8 cellular contexts compared by ENCODE assay signal in genomic region chr20:49916146-49917002, GRCh38. TPM values are rescaled to one million over a fixed set of nuclear protein-coding genes. Genes with fewer than 3 reads are reported as not detected.
A peak's percentile ranks its signal among the peaks of the same experiment; 100 is the strongest.
DNase-seq lines count a peak whose midpoint lies in the region; ATAC-seq, FAIRE-seq and TF ChIP-seq lines count a peak whose summit lies in the region.

No MANE protein-coding gene starts in this region.

- TF ChIP-seq EP300 in HepG2 (IDR thresholded peaks at IDR 0.05; ENCODE audit: low read depth in 2 of 2, low read length in 2 of 2) (peak; percentile 93 to 97; a peak in 3 of 4 replicates), HepG2 (CRISPR knock-in tag; IDR thresholded peaks at IDR 0.05; ENCODE audit: borderline replicate concordance) (peak; percentile 96)

- H3K4me3 Mint-ChIP-seq in activated CD8-positive, alpha-beta memory T cell treated with anti-CD3 and anti-CD28 coated beads, Interleukin-2, amount 10 ng/mL, durations not matched to agents 7 days and 5 days, result peak overlapping the region; percentile 100

- CTCF ChIA-PET in activated CD8-positive, alpha-beta memory T cell treated with anti-CD3 and anti-CD28 coated beads, Interleukin-2, amount 10 ng/mL, durations not matched to agents 7 days and 5 days (lab: Charles Lee), result interaction anchor here (0.6 to 3.8 kb wide), 19 partner anchors 12 to 658 kb away, joined by 3 to 15 read pairs (median 4); partner anchors contain the start of gene RNF114
- CTCF ChIA-PET in HepG2 (lab: Yijun Ruan, JAX; ENCODE audit: low intra/inter-chr PET ratio, low total read pairs), result interaction anchor here (2.3 kb wide), 1 partner anchor 12 kb away, joined by 10 read pairs; no protein-coding TSS in a partner anchor

- peak; percentile 99 for FAIRE-seq in HepG2 (lab: Jason Lieb, UNC)

- peak overlapping the region; percentile 98 for H3K4me2 ChIP-seq in HepG2 (ENCODE audit: low read depth, low read length)

- peaks cover 39% of the 10 kb centered on the region for H3K79me2 ChIP-seq in HepG2 (ENCODE audit: insufficient read depth, low read length)

- H3K27me3 Mint-ChIP-seq in activated CD8-positive, alpha-beta memory T cell treated with anti-CD3 and anti-CD28 coated beads, Interleukin-2, amount 10 ng/mL, durations not matched to agents 7 days and 5 days, result no peaks in the 10 kb centered on the region

- no peaks in the 10 kb centered on the region for H4K20me1 ChIP-seq in HepG2 (ENCODE audit: insufficient read depth, low read length)

- no peaks in the 10 kb centered on the region for H3K36me3 Mint-ChIP-seq in activated CD8-positive, alpha-beta memory T cell treated with anti-CD3 and anti-CD28 coated beads, Interleukin-2, amount 10 ng/mL, durations not matched to agents 7 days and 5 days

- peak overlapping the region; percentile 74 to 91 (median 90) for H3K4me3 ChIP-seq in HepG2 (replicated peaks in 1 of 3; ENCODE audit: insufficient read depth in 1 of 3, low read depth in 2 of 3, low read length in 3 of 3)
- H3K4me3 ChIP-seq in thymus (ENCODE audit: low read length), result peak overlapping the region; percentile 81

- H2AFZ ChIP-seq in HepG2 (ENCODE audit: low read length), result no peak overlapping the region

- no peaks in the 10 kb centered on the region for H3K9me3 ChIP-seq in HepG2 (ENCODE audit: low read length)
- no peaks in the 10 kb centered on the region for H3K9me3 ChIP-seq in thymus (ENCODE audit: control insufficient read depth)

- in situ Hi-C loops in T47D (cut with HindIII; ENCODE audit: low pct_unique_long_range_greater_than_20kb, low sequenced_read_pairs), result no loop called here
- in situ Hi-C loops in HepG2 (cut with HindIII; ENCODE audit: extremely low pct_ligation_motif_present, low pct_unique_long_range_greater_than_20kb), result no loop called here

- under 1% methylated on average over 19 of the region's 19 CpGs for WGBS in HepG2 (ENCODE audit: low lambda C conversion rate)
- 68% methylated on average over 19 of the region's 19 CpGs for WGBS in thymus

- H3K27ac Mint-ChIP-seq in activated CD8-positive, alpha-beta memory T cell treated with anti-CD3 and anti-CD28 coated beads, Interleukin-2, amount 10 ng/mL, durations not matched to agents 7 days and 5 days, result peak overlapping the region; percentile 100

- POLR2A ChIA-PET in HepG2 (lab: Yijun Ruan, JAX), result interaction anchor here (0.6 to 2.6 kb wide), 37 partner anchors 10 to 833 kb away, joined by 3 to 105 read pairs (median 4); partner anchors contain the start of genes PEDS1, RNF114 and SLC9A8

- no peaks in the 10 kb centered on the region; a peak in 1 of 5 replicates for H3K27me3 ChIP-seq in HepG2 (ENCODE audit: control insufficient read depth in 1 of 2, insufficient read depth in 2 of 2, low read length in 2 of 2)
- H3K27me3 ChIP-seq in thymus (ENCODE audit: control insufficient read depth, insufficient read depth), result no peaks in the 10 kb centered on the region

- BruUV-seq in HepG2 (replicated peaks; lab: Mats Ljungman, UMichigan), result no TSS peak

- H3K4me1 Mint-ChIP-seq in activated CD8-positive, alpha-beta memory T cell treated with anti-CD3 and anti-CD28 coated beads, Interleukin-2, amount 10 ng/mL, durations not matched to agents 7 days and 5 days, result peaks cover 34% of the 10 kb centered on the region

- H3K9me3 Mint-ChIP-seq in activated CD8-positive, alpha-beta memory T cell treated with anti-CD3 and anti-CD28 coated beads, Interleukin-2, amount 10 ng/mL, durations not matched to agents 7 days and 5 days (ENCODE audit: low read depth), result no peaks in the 10 kb centered on the region

- H3K4me1 ChIP-seq in HepG2 (ENCODE audit: insufficient read depth, low read length) (peaks cover 63% of the 10 kb centered on the region), thymus (ENCODE audit: control insufficient read depth, insufficient read depth, low read length) (peaks cover 11% of the 10 kb centered on the region)

- peak; percentile 25 for ATAC-seq in activated CD8-positive, alpha-beta memory T cell treated with anti-CD3 and anti-CD28 coated beads, Interleukin-2, amount 10 ng/mL, durations not matched to agents 7 days and 5 days
- ATAC-seq in HepG2, result peak; percentile 87

- peak; percentile 66 to 92 for TF ChIP-seq POLR2A in HepG2 (IDR thresholded peaks at IDR 0.05; ENCODE audit: insufficient read depth in 1 of 2, low read depth in 2 of 2, low read length in 2 of 2)

- H3K36me3 ChIP-seq in HepG2 (replicated peaks in 1 of 2; ENCODE audit: control insufficient read depth in 1 of 2, insufficient read depth in 2 of 2, low read length in 2 of 2) (no peaks in the 10 kb centered on the region; a peak in 2 of 5 replicates), thymus (ENCODE audit: control insufficient read depth, insufficient read depth) (no peaks in the 10 kb centered on the region)

- intact Hi-C loops in HepG2 (cut with micrococcal nuclease; ENCODE audit: unreplicated experiment), result no loop called here

- H3K27ac ChIP-seq in HepG2 (ENCODE audit: extremely low read length, insufficient read depth, low read length) (peak overlapping the region; percentile 97), thymus (ENCODE audit: low read depth) (no peak overlapping the region)

- H3K9ac ChIP-seq in HepG2 (ENCODE audit: insufficient read depth, low read depth, low read length), result peak overlapping the region; percentile 92

- peak; percentile 77 for DNase-seq in activated CD8-positive, alpha-beta memory T cell treated with anti-CD3 and anti-CD28 coated beads, Interleukin-2, amount 10 ng/mL, durations not matched to agents 7 days and 5 days
- DNase-seq in activated CD8-positive, alpha-beta memory T cell treated with anti-CD3 and anti-CD28 coated beads for 24 hours, result no peak
- DNase-seq in NCI-H69 (lab: John Stamatoyannopoulos, UW) (peak; percentile 69), T47D (ENCODE audit: low read depth in 1 of 2, low spot score in 1 of 2) (peak; percentile 50 to 88), HepG2 (ENCODE audit: low spot score) (peak; percentile 100), AML-193 (lab: John Stamatoyannopoulos, UW) (no peak), anterior cingulate cortex (lab: John Stamatoyannopoulos, UW) (no peak)

- no peak for TF ChIP-seq CTCF in HepG2 (CRISPR knock-in tag; IDR thresholded peaks at IDR 0.05)

- TF ChIP-seq RAD21 in HepG2 (CRISPR knock-in tag; IDR thresholded peaks at IDR 0.05), result 0 out of 2 replicates have a peak, but pooled peaks have one; percentile 18

TF ChIP-seq in HepG2, 621 proteins besides CTCF, POLR2A, EP300 and RAD21 (continues in another document):
- no peak; the same call in 1 of the 2 replicates for TF ChIP-seq ZFY (CRISPR knock-in tag; IDR thresholded peaks at IDR 0.05)

RNA-seq across cellular contexts. Expression of gene SPATA2, which starts 1.0 kb away (rescaled TPM):
- 10 to 100 TPM; 10.2 to 11.1 TPM for total RNA-seq in activated CD8-positive, alpha-beta memory T cell treated with anti-CD3 and anti-CD28 coated beads, Interleukin-2, amount 10 ng/mL, durations not matched to agents 7 days and 5 days
- 3.2 and 4.3 TPM in 2 replicates for total RNA-seq in HepG2 (2016; rRNA removed; fragmentation: Illumina TruSeq; extraction: Trizol)
- total RNA-seq in HepG2 (2016; cell fraction: cytosol; rRNA removed; fragmentation: Illumina TruSeq; extraction: Trizol; ENCODE audit: low read depth), result 1.9 TPM in 2 replicates
- 3.3 and 3.4 TPM in 2 replicates for total RNA-seq in HepG2 (2016; cell fraction: insoluble cytoplasmic fraction; rRNA removed; fragmentation: Illumina TruSeq; extraction: Trizol)
- total RNA-seq in HepG2 (2016; cell fraction: membrane; rRNA removed; fragmentation: Illumina TruSeq; extraction: Trizol), result 5.6 and 6.9 TPM in 2 replicates
- 3.5 and 4.4 TPM in 2 replicates for total RNA-seq in HepG2 (2016; cell fraction: nucleus; rRNA removed; fragmentation: Illumina TruSeq; extraction: Trizol)
- polyA plus RNA-seq in HepG2 (2011; rRNA removed) (8.7 and 9.5 TPM in 2 replicates), thymus (3.3 TPM)
- polyA plus RNA-seq in HepG2 (2011; cell fraction: cytosol; rRNA removed), result 6.2 and 6.7 TPM in 2 replicates
- polyA plus RNA-seq in HepG2 (2011; cell fraction: nucleus; rRNA removed), result 9.5 and 9.7 TPM in 2 replicates
- 7.5 and 8.6 TPM in 2 replicates for polyA plus RNA-seq in HepG2 (2012)
- 2.9 and 3.5 TPM in 2 replicates for polyA plus RNA-seq in HepG2 (2016; cell fraction: cytosol; fragmentation: Illumina TruSeq; extraction: Trizol; ENCODE audit: low read depth)
- 8.7 and 11.5 TPM in 2 replicates for polyA plus RNA-seq in HepG2 (2016; cell fraction: insoluble cytoplasmic fraction; fragmentation: Illumina TruSeq; extraction: Trizol; ENCODE audit: low read depth)
- 9.3 and 9.7 TPM in 2 replicates for polyA plus RNA-seq in HepG2 (2016; cell fraction: membrane; fragmentation: Illumina TruSeq; extraction: Trizol; ENCODE audit: low read depth)
- polyA plus RNA-seq in HepG2 (2016; cell fraction: nucleus; fragmentation: Illumina TruSeq; extraction: Trizol; ENCODE audit: insufficient read depth, low read depth), result 11.3 and 13.5 TPM in 2 replicates
- 11.4 and 11.8 TPM in 2 replicates for polyA minus RNA-seq in HepG2 (2011; rRNA and poly(A)+ RNA removed; ENCODE audit: low replicate concordance)
- polyA minus RNA-seq in HepG2 (2011; cell fraction: cytosol; rRNA and poly(A)+ RNA removed), result 6.0 and 6.9 TPM in 2 replicates
- 5.5 and 6.7 TPM in 2 replicates for polyA minus RNA-seq in HepG2 (2011; cell fraction: nucleus; rRNA and poly(A)+ RNA removed)

RNA-seq across cellular contexts. Expression of gene RNF114, which starts 19.8 kb away (rescaled TPM):
- total RNA-seq in activated CD8-positive, alpha-beta memory T cell treated with anti-CD3 and anti-CD28 coated beads, Interleukin-2, amount 10 ng/mL, durations not matched to agents 7 days and 5 days, result 10 to 100 TPM; 65.2 to 74.4 TPM
- 119 and 137 TPM in 2 replicates for total RNA-seq in HepG2 (2016; rRNA removed; fragmentation: Illumina TruSeq; extraction: Trizol)
- 20.7 and 21.9 TPM in 2 replicates for total RNA-seq in HepG2 (2016; cell fraction: cytosol; rRNA removed; fragmentation: Illumina TruSeq; extraction: Trizol; ENCODE audit: low read depth)
- total RNA-seq in HepG2 (2016; cell fraction: insoluble cytoplasmic fraction; rRNA removed; fragmentation: Illumina TruSeq; extraction: Trizol), result 117 and 134 TPM in 2 replicates
- total RNA-seq in HepG2 (2016; cell fraction: membrane; rRNA removed; fragmentation: Illumina TruSeq; extraction: Trizol), result 58.2 and 60.7 TPM in 2 replicates
- total RNA-seq in HepG2 (2016; cell fraction: nucleus; rRNA removed; fragmentation: Illumina TruSeq; extraction: Trizol), result 54.0 and 64.8 TPM in 2 replicates
- polyA plus RNA-seq in HepG2 (2011; rRNA removed) (120 and 126 TPM in 2 replicates), thymus (60.8 TPM)
- polyA plus RNA-seq in HepG2 (2011; cell fraction: cytosol; rRNA removed), result 177 and 201 TPM in 2 replicates
- 108 and 112 TPM in 2 replicates for polyA plus RNA-seq in HepG2 (2011; cell fraction: nucleus; rRNA removed)
- 108 and 111 TPM in 2 replicates for polyA plus RNA-seq in HepG2 (2012)
- polyA plus RNA-seq in HepG2 (2016; cell fraction: cytosol; fragmentation: Illumina TruSeq; extraction: Trizol; ENCODE audit: low read depth), result 27.1 and 29.4 TPM in 2 replicates
- polyA plus RNA-seq in HepG2 (2016; cell fraction: insoluble cytoplasmic fraction; fragmentation: Illumina TruSeq; extraction: Trizol; ENCODE audit: low read depth), result 140 and 169 TPM in 2 replicates
- polyA plus RNA-seq in HepG2 (2016; cell fraction: membrane; fragmentation: Illumina TruSeq; extraction: Trizol; ENCODE audit: low read depth), result 33.3 and 36.2 TPM in 2 replicates
- 104 and 116 TPM in 2 replicates for polyA plus RNA-seq in HepG2 (2016; cell fraction: nucleus; fragmentation: Illumina TruSeq; extraction: Trizol; ENCODE audit: insufficient read depth, low read depth)
- 71.3 and 124 TPM in 2 replicates for polyA minus RNA-seq in HepG2 (2011; rRNA and poly(A)+ RNA removed; ENCODE audit: low replicate concordance)
- 93.0 and 100 TPM in 2 replicates for polyA minus RNA-seq in HepG2 (2011; cell fraction: cytosol; rRNA and poly(A)+ RNA removed)
- 73.1 and 76.2 TPM in 2 replicates for polyA minus RNA-seq in HepG2 (2011; cell fraction: nucleus; rRNA and poly(A)+ RNA removed)

Comparison
In these comparisons a context has a peak if more than half of its experiments do, and no peak if none do; other contexts are left out.
1. DNase-seq: peak in activated CD8-positive, alpha-beta memory T cell treated with anti-CD3 and anti-CD28 coated beads, Interleukin-2, amount 10 ng/mL, durations not matched to agents 7 days and 5 days (single experiment), NCI-H69 (single experiment), T47D (2 of 2) and HepG2 (single experiment); none in activated CD8-positive, alpha-beta memory T cell treated with anti-CD3 and anti-CD28 coated beads for 24 hours (single experiment), AML-193 (0 of 2) and anterior cingulate cortex (0 of 58).